26 cellular contexts compared by ENCODE assay signal in genomic region chr19:16601378-16602052, GRCh38.
"Had no signal": no experiment of that assay in that cellular context is flagged by ENCODE, and none has a peak within 500 bp of the region (broad histone marks: within the 10 kb centered on the region; RNA-seq: fewer than 3 reads in every experiment).

No MANE protein-coding gene starts in this region.

- H3K4me1 ChIP-seq: breast epithelium had no signal

- H3K27me3 ChIP-seq: breast epithelium, hepatocyte, ovary, sigmoid colon, upper lobe of right lung had no signal

- H3K36me3 Mint-ChIP-seq: activated naive CD8-positive, alpha-beta T cell treated with anti-CD3 and anti-CD28 coated beads for 36 hours; natural killer cell; WTC11 had no signal

- H3K27ac ChIP-seq: breast epithelium, hepatocyte, ovary, sigmoid colon, upper lobe of right lung had no signal

- H3K27me3 Mint-ChIP-seq: activated CD4-positive, alpha-beta T cell treated with anti-CD3 and anti-CD28 coated beads for 36 hours; activated naive CD8-positive, alpha-beta T cell treated with anti-CD3 and anti-CD28 coated beads for 36 hours; activated T-cell treated with anti-CD3 and anti-CD28 coated beads, Interleukin-2, amount 50 U/mL, for 24 hours; activated T-helper 17 cell treated with anti-CD3 and anti-CD28 coated beads, Interleukin-2, amount 50 U/mL, for 72 hours had no signal

- H3K27ac Mint-ChIP-seq: activated CD4-positive, alpha-beta T cell treated with anti-CD3 and anti-CD28 coated beads for 36 hours; activated naive CD8-positive, alpha-beta T cell treated with anti-CD3 and anti-CD28 coated beads for 36 hours; activated T-helper 17 cell treated with anti-CD3 and anti-CD28 coated beads, Interleukin-2, amount 50 U/mL, for 72 hours; immature natural killer cell had no signal

- H3K4me3 ChIP-seq: breast epithelium, hepatocyte, ovary, sigmoid colon, upper lobe of right lung had no signal

- DNase-seq: activated CD4-positive, alpha-beta T cell treated with anti-CD3 and anti-CD28 coated beads for 36 hours; activated CD4-positive, alpha-beta T cell treated with anti-CD3 and anti-CD28 coated beads, Interleukin-2, amount 50 U/mL, for 4 hours; activated CD8-positive, alpha-beta memory T cell treated with anti-CD3 and anti-CD28 coated beads for 24 hours; activated CD8-positive, alpha-beta memory T cell treated with anti-CD3 and anti-CD28 coated beads, Interleukin-2, amount 50 U/mL, for 4 hours; activated naive CD8-positive, alpha-beta T cell treated with anti-CD3 and anti-CD28 coated beads for 36 hours; activated T-cell treated with anti-CD3 and anti-CD28 coated beads, Interleukin-2, amount 50 U/mL, for 24 hours; amniotic stem cell; cerebellar nuclear complex; cortex of kidney; erythroblast; foreskin fibroblast; immature natural killer cell; kidney glomerular epithelial cell; midbrain; natural killer cell; ovary; sigmoid colon; stimulated activated CD4-positive, alpha-beta T cell treated with anti-CD3 and anti-CD28 coated beads, Interleukin-2, amount 100 ng/mL, for 48 hours; stimulated activated CD8-positive, alpha-beta memory T cell treated with anti-CD3 and anti-CD28 coated beads, Interleukin-4, amount 100 ng/mL, for 48 hours; stimulated activated naive CD4-positive, alpha-beta T cell treated with Interleukin-2 at 50 U/mL for 16 hours; T-helper 1 cell; upper lobe of right lung had no signal

- H3K9me3 Mint-ChIP-seq: activated naive CD8-positive, alpha-beta T cell treated with anti-CD3 and anti-CD28 coated beads for 36 hours; activated T-cell treated with anti-CD3 and anti-CD28 coated beads, Interleukin-2, amount 50 U/mL, for 24 hours; activated T-helper 17 cell treated with anti-CD3 and anti-CD28 coated beads, Interleukin-2, amount 50 U/mL, for 72 hours; immature natural killer cell; natural killer cell; WTC11 had no signal

- H3K9me3 ChIP-seq: breast epithelium, ovary, sigmoid colon, upper lobe of right lung had no signal

- H3K36me3 ChIP-seq: breast epithelium, ovary, sigmoid colon, upper lobe of right lung had no signal

- H3K4me3 Mint-ChIP-seq: activated CD4-positive, alpha-beta T cell treated with anti-CD3 and anti-CD28 coated beads for 36 hours; activated naive CD8-positive, alpha-beta T cell treated with anti-CD3 and anti-CD28 coated beads for 36 hours; activated T-cell treated with anti-CD3 and anti-CD28 coated beads, Interleukin-2, amount 50 U/mL, for 24 hours; activated T-helper 17 cell treated with anti-CD3 and anti-CD28 coated beads, Interleukin-2, amount 50 U/mL, for 72 hours; immature natural killer cell; natural killer cell; WTC11 had no signal

- ATAC-seq: activated CD4-positive, alpha-beta T cell treated with anti-CD3 and anti-CD28 coated beads for 36 hours; activated T-helper 17 cell treated with anti-CD3 and anti-CD28 coated beads, Interleukin-2, amount 50 U/mL, for 72 hours; natural killer cell; upper lobe of right lung; WTC11 had no signal

- H3K4me1 Mint-ChIP-seq: WTC11 had no signal
